20 cellular contexts compared by ENCODE assay signal in genomic region chr4:174266416-174266815, GRCh38.
"Had no signal": no experiment of that assay in that cellular context is flagged by ENCODE, and none has a peak within 500 bp of the region (broad histone marks: within the 10 kb centered on the region; RNA-seq: fewer than 3 reads in every experiment).

No MANE protein-coding gene starts in this region.

- FAIRE-seq: frontal cortex had no signal

- H3K9me3 ChIP-seq: body of pancreas, heart right ventricle, right lobe of liver, stomach, testis, upper lobe of right lung had no signal

- H3K36me3 ChIP-seq: right lobe of liver had no signal

- H3K4me3 ChIP-seq: body of pancreas, heart right ventricle, lung, right lobe of liver, stomach, testis, upper lobe of right lung had no signal

- H3K27me3 ChIP-seq: body of pancreas, heart right ventricle, right lobe of liver, stomach, testis, upper lobe of right lung had no signal

- H3K27ac ChIP-seq: body of pancreas, epithelial cell of prostate, heart right ventricle, right lobe of liver, stomach, testis, upper lobe of right lung had no signal

- ATAC-seq: heart right ventricle, right lobe of liver, T-helper 17 cell, upper lobe of right lung had no signal

- H3K4me1 ChIP-seq: testis, upper lobe of right lung had no signal

- DNase-seq: activated B cell treated with CpG ODN at 0.5 μM for 24 hours; activated CD4-positive, alpha-beta T cell treated with anti-CD3 and anti-CD28 coated beads, Interleukin-2, amount 10 ng/mL, durations not matched to agents 24 days and 14 days; activated CD8-positive, alpha-beta memory T cell treated with anti-CD3 and anti-CD28 coated beads, Interleukin-2, amount 50 U/mL, for 48 hours; activated gamma-delta T cell treated with Interleukin-2 at 50 U/mL for 16 hours; activated naive CD8-positive, alpha-beta T cell treated with anti-CD3 and anti-CD28 coated beads for 36 hours; amygdala; body of pancreas; caudate nucleus; effector CD8-positive, alpha-beta T cell; heart right ventricle; midbrain; right lobe of liver; stimulated activated CD4-positive, alpha-beta T cell treated with anti-CD3 and anti-CD28 coated beads, Interleukin-1b, Interleukin-23, amount 100 ng/mL, for 48 hours; stomach; T-helper 17 cell; testis; upper lobe of right lung had no signal
